In genomic region chr13:94707400-94708021, GRCh38 we compare ENCODE assay signal across 10 cellular contexts. TPM values are rescaled to one million over a fixed set of nuclear protein-coding genes. Genes with fewer than 3 reads are reported as not detected.
DNase-seq lines count a peak whose midpoint lies in the region; ATAC-seq and TF ChIP-seq lines count a peak whose summit lies in the region.
"Had no signal": no experiment of that assay in that cellular context is flagged by ENCODE, and none has a peak within 500 bp of the region (broad histone marks: within the 10 kb centered on the region; RNA-seq: fewer than 3 reads in every experiment).

No MANE protein-coding gene starts in this region.

- intact Hi-C loops in spleen (cut with DNase I; ENCODE audit: low total_unique reads) = no loop called here

- WGBS in iPS DF 6.9 (ENCODE audit: insufficient coverage, insufficient read length) = 88% methylated on average over 2 of the region's 41 CpGs
- WGBS in GM23248 (ENCODE audit: low coverage in 1 of 2, low lambda C conversion rate in 2 of 2, missing lambda C conversion rate in 2 of 2), 2 experiments = 11 to 13% methylated on average over 41 of the region's 41 CpGs
- WGBS in spleen, 5 donors = 3 to 7% (median 4%) methylated on average over 35 to 41 of the region's 41 CpGs

- no peak overlapping the region for H3K9ac ChIP-seq in GM23248

- H3K4me2 ChIP-seq in GM23248 (ENCODE audit: unreplicated experiment) = no peak overlapping the region

- H3K4me1 ChIP-seq in iPS DF 6.9 (ENCODE audit: control insufficient read depth, insufficient read depth, low read length) = no peaks in the 10 kb centered on the region; the same call in 1 of the 2 replicates
- no peaks in the 10 kb centered on the region for H3K4me1 ChIP-seq in GM23248 (ENCODE audit: insufficient read depth)
- peaks cover 8 to 44% (median 31%) of the 10 kb centered on the region in 6 donors for H3K4me1 ChIP-seq in spleen

- H3K4me1 Mint-ChIP-seq in activated T-cell treated with anti-CD3 and anti-CD28 coated beads, Interleukin-2, amount 50 U/mL, for 4 hours (ENCODE audit: low read depth) = peaks cover 18% of the 10 kb centered on the region
- peaks cover 24 to 28% (median 24%) of the 10 kb centered on the region in 3 donors for H3K4me1 Mint-ChIP-seq in T-cell
- H3K4me1 Mint-ChIP-seq in stimulated activated naive CD8-positive, alpha-beta T cell treated with anti-CD3 and anti-CD28 coated beads, Interleukin-15, amount 100 ng/mL, for 72 hours = peaks cover 40% of the 10 kb centered on the region

- in situ Hi-C loops in GM23248 (cut with MboI) = no loop called here

- POLR2A ChIA-PET in T-cell (lab: Charles Lee) = no interaction called here

- H3K9me2 ChIP-seq in GM23248 (ENCODE audit: insufficient read depth) = no peaks in the 10 kb centered on the region

- no peak overlapping the region for H2AFZ ChIP-seq in GM23248

- peak overlapping the region; percentile 50; the same call in 1 of the 2 replicates for H3K4me3 ChIP-seq in iPS DF 6.9 (ENCODE audit: low read length)
- H3K4me3 ChIP-seq in GM23248 = no peak overlapping the region
- H3K4me3 ChIP-seq in spleen = peak overlapping the region in 2 of 8 donors; percentile 7 to 47

- H3K9me3 ChIP-seq in iPS DF 6.9 (ENCODE audit: control insufficient read depth, insufficient read depth, low read length) = no peaks in the 10 kb centered on the region
- no peaks in the 10 kb centered on the region for H3K9me3 ChIP-seq in GM23248 (ENCODE audit: low read depth)
- no peaks in the 10 kb centered on the region for H3K9me3 ChIP-seq in spleen

- CTCF ChIA-PET in T-cell (lab: Charles Lee) = no interaction called here

- H3F3A ChIP-seq in GM23248 (ENCODE audit: insufficient read depth) = no peaks in the 10 kb centered on the region

- no peaks in the 10 kb centered on the region for H3K9me3 Mint-ChIP-seq in activated T-cell treated with anti-CD3 and anti-CD28 coated beads, Interleukin-2, amount 50 U/mL, for 4 hours
- H3K9me3 Mint-ChIP-seq in T-cell = no peaks in the 10 kb centered on the region
- H3K9me3 Mint-ChIP-seq in stimulated activated naive CD8-positive, alpha-beta T cell treated with anti-CD3 and anti-CD28 coated beads, Interleukin-15, amount 100 ng/mL, for 72 hours = no peaks in the 10 kb centered on the region

- no peak for TF ChIP-seq CTCF in spleen (IDR thresholded peaks at IDR 0.05 in 8 of 11, conservative IDR thresholded peaks at IDR 0.05 in 3 of 11)

- H3K27me3 ChIP-seq in iPS DF 6.9 (ENCODE audit: control insufficient read depth, insufficient read depth, low read length) = peaks cover 33% of the 10 kb centered on the region
- peaks cover 89% of the 10 kb centered on the region for H3K27me3 ChIP-seq in GM23248 (replicated peaks; ENCODE audit: insufficient read depth)
- H3K27me3 ChIP-seq in spleen (replicated peaks in 1 of 7) = peaks cover 6 to 100% (median 98%) of the 10 kb centered on the region in 7 donors

- peaks cover 84% of the 10 kb centered on the region for H3K27me3 Mint-ChIP-seq in activated T-cell treated with anti-CD3 and anti-CD28 coated beads, Interleukin-2, amount 50 U/mL, for 4 hours (ENCODE audit: low read depth)
- H3K27me3 Mint-ChIP-seq in T-cell = peaks cover 71 to 79% of the 10 kb centered on the region in 2 donors
- peaks cover 95% of the 10 kb centered on the region for H3K27me3 Mint-ChIP-seq in stimulated activated naive CD8-positive, alpha-beta T cell treated with anti-CD3 and anti-CD28 coated beads, Interleukin-15, amount 100 ng/mL, for 72 hours

- H3K36me3 ChIP-seq in iPS DF 6.9 (ENCODE audit: control insufficient read depth, insufficient read depth, low read length) (no peaks in the 10 kb centered on the region), GM23248 (ENCODE audit: low read depth) (no peaks in the 10 kb centered on the region), spleen (no peaks in the 10 kb centered on the region)

- no peaks in the 10 kb centered on the region for H4K20me1 ChIP-seq in GM23248 (ENCODE audit: insufficient read depth)

- H3K27ac Mint-ChIP-seq in T-cell = peak overlapping the region in 1 of 2 donors; percentile 55
- H3K27ac Mint-ChIP-seq in stimulated activated naive CD8-positive, alpha-beta T cell treated with anti-CD3 and anti-CD28 coated beads, Interleukin-15, amount 100 ng/mL, for 72 hours = no peak overlapping the region

- peak overlapping the region; percentile 27 for H3K4me3 Mint-ChIP-seq in activated T-cell treated with anti-CD3 and anti-CD28 coated beads, Interleukin-2, amount 50 U/mL, for 4 hours
- H3K4me3 Mint-ChIP-seq in T-cell = peak overlapping the region in 2 of 3 donors; percentile 9 to 56
- peak overlapping the region; percentile 38 to 69 for H3K4me3 Mint-ChIP-seq in stimulated activated naive CD8-positive, alpha-beta T cell treated with anti-CD3 and anti-CD28 coated beads, Interleukin-15, amount 100 ng/mL, for 72 hours

- no peak for TF ChIP-seq POLR2A in spleen (IDR thresholded peaks at IDR 0.05)

- no peaks in the 10 kb centered on the region for H3K79me2 ChIP-seq in GM23248 (ENCODE audit: insufficient read depth)

- no peak for ATAC-seq in activated T-cell treated with anti-CD3 and anti-CD28 coated beads, Interleukin-2, amount 50 U/mL, for 4 hours
- no peak for ATAC-seq in T-cell (replicated peaks in 1 of 4)
- no peak for ATAC-seq in stimulated activated naive CD8-positive, alpha-beta T cell treated with anti-CD3 and anti-CD28 coated beads, Interleukin-15, amount 100 ng/mL, for 72 hours
- ATAC-seq in HG02885 (IDR thresholded peaks at IDR 0.05; ENCODE audit: poor library complexity, unreplicated experiment) = no peak

- no peak overlapping the region for H3K27ac ChIP-seq in iPS DF 6.9 (ENCODE audit: low read length)
- no peak overlapping the region for H3K27ac ChIP-seq in GM23248
- no peak overlapping the region for H3K27ac ChIP-seq in spleen

- DNase-seq in activated T-cell treated with anti-CD3 and anti-CD28 coated beads, Interleukin-2, amount 50 U/mL, for 4 hours = no peak
- no peak for DNase-seq in activated T-cell treated with anti-CD3 and anti-CD28 coated beads for 4 hours
- DNase-seq in T-cell = no peak
- DNase-seq in iPS DF 6.9 (ENCODE audit: low read depth, low spot score) = no peak
- no peak for DNase-seq in stimulated activated naive CD8-positive, alpha-beta T cell treated with anti-CD3 and anti-CD28 coated beads, Interleukin-15, amount 100 ng/mL, for 72 hours
- DNase-seq in GM23248 = no peak
- no peak for DNase-seq in spleen
- DNase-seq: CD4-positive, CD25-positive, alpha-beta regulatory T cell had no signal

- H3K36me3 Mint-ChIP-seq in activated T-cell treated with anti-CD3 and anti-CD28 coated beads, Interleukin-2, amount 50 U/mL, for 4 hours (ENCODE audit: insufficient read depth) = no peaks in the 10 kb centered on the region
- H3K36me3 Mint-ChIP-seq in T-cell = peaks cover 3% of the 10 kb centered on the region

RNA-seq across cellular contexts. Expression of gene SOX21, which starts 4.8 kb away (rescaled TPM):
- not detected for total RNA-seq in activated T-cell treated with anti-CD3 and anti-CD28 coated beads, Interleukin-2, amount 50 U/mL, for 4 hours
- total RNA-seq in T-cell (not detected), spleen (not detected)
- total RNA-seq in GM23248 (2014; rRNA removed; shearing (Covaris generic)) = not detected in 2 replicates
- polyA plus RNA-seq in GM23248 (2016; fragmentation: Nextera tagmentation; extraction: Ambion mirVana) (not detected in 2 replicates), spleen (not detected)
- total RNA-seq: CD4-positive, CD25-positive, alpha-beta regulatory T cell; myocyte had no signal
- polyA plus RNA-seq: CD4-positive, CD25-positive, alpha-beta regulatory T cell had no signal
